ENCODE assay signal across 31 cellular contexts in the genomic region with DNA sequence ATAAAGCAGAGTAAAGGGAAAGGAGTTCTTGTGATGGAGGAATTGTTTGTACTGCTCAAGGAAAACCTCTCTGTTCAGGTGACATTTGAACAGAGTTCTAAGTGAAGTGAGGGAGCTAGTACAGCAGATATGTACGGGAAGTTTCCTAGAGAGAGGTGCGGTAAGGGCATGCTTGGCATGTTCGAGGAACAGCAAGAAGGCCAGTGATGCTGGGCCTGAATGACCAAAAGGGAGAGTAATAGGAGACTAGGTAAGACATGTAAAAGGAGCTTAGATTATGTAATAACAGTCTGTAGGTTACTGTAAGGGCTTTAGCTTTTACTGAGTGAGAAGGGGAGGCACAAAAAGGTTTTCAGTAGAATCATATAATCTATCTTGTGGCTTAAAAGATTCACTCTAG.
"Had no signal": no experiment of that assay in that cellular context is flagged by ENCODE, and none has a peak within 500 bp of the region (broad histone marks: within the 10 kb centered on the region; RNA-seq: fewer than 3 reads in every experiment).

No MANE protein-coding gene starts in this region.

- H3K4me3 Mint-ChIP-seq: natural killer cell; nephron; neural progenitor cell; stimulated activated memory B cell treated with anti-CD40 and anti-IgM and Interleukin-4, amounts not matched to agents 10 μg/mL and 1 μg/mL and 100 μg/mL, for 72 hours; stimulated activated naive CD8-positive, alpha-beta T cell treated with anti-CD3 and anti-CD28 coated beads, Interleukin-15, amount 100 ng/mL, for 72 hours had no signal

- H3K4me1 Mint-ChIP-seq: nephron had no signal

- H3K4me2 ChIP-seq: neural progenitor cell had no signal

- H3K4me1 ChIP-seq: neural progenitor cell, parathyroid adenoma, psoas muscle, sigmoid colon, testis, transverse colon, vagina had no signal

- H3K27ac Mint-ChIP-seq: natural killer cell; nephron; neural progenitor cell; progenitor cell of endocrine pancreas; stimulated activated memory B cell treated with anti-CD40 and anti-IgM and Interleukin-4, amounts not matched to agents 10 μg/mL and 1 μg/mL and 100 μg/mL, for 72 hours; stimulated activated naive CD8-positive, alpha-beta T cell treated with anti-CD3 and anti-CD28 coated beads, Interleukin-15, amount 100 ng/mL, for 72 hours had no signal

- FAIRE-seq: small intestine, urothelium cell line had no signal

- ATAC-seq: natural killer cell; right cardiac atrium; right lobe of liver; stimulated activated memory B cell treated with anti-CD40 and anti-IgM and Interleukin-4, amounts not matched to agents 10 μg/mL and 1 μg/mL and 100 μg/mL, for 72 hours; stimulated activated naive CD8-positive, alpha-beta T cell treated with anti-CD3 and anti-CD28 coated beads, Interleukin-15, amount 100 ng/mL, for 72 hours; stimulated activated naive CD8-positive, alpha-beta T cell treated with anti-CD3 and anti-CD28 coated beads, Interleukin-15, Interleukin-2, amounts not matched to agents 100 U/mL and 50 U/mL, for 24 hours had no signal

- H3K9me3 ChIP-seq: ovary, psoas muscle, right lobe of liver, sigmoid colon, spleen, suprapubic skin, testis, tibial artery, transverse colon, upper lobe of left lung, vagina had no signal

- H3K27me3 ChIP-seq: neural progenitor cell, ovary, right lobe of liver, sigmoid colon, spleen, suprapubic skin, testis, tibial artery, transverse colon, upper lobe of left lung, vagina had no signal

- H3K27me3 Mint-ChIP-seq: progenitor cell of endocrine pancreas; stimulated activated memory B cell treated with anti-CD40 and anti-IgM and Interleukin-4, amounts not matched to agents 10 μg/mL and 1 μg/mL and 100 μg/mL, for 72 hours; stimulated activated naive CD8-positive, alpha-beta T cell treated with anti-CD3 and anti-CD28 coated beads, Interleukin-15, amount 100 ng/mL, for 72 hours had no signal

- H2AFZ ChIP-seq: neural progenitor cell, parathyroid adenoma had no signal

- H3K9me3 Mint-ChIP-seq: natural killer cell; nephron; neural progenitor cell; stimulated activated memory B cell treated with anti-CD40 and anti-IgM and Interleukin-4, amounts not matched to agents 10 μg/mL and 1 μg/mL and 100 μg/mL, for 72 hours; stimulated activated naive CD8-positive, alpha-beta T cell treated with anti-CD3 and anti-CD28 coated beads, Interleukin-15, amount 100 ng/mL, for 72 hours had no signal

- H3K9ac ChIP-seq: neural progenitor cell, parathyroid adenoma had no signal

- H3K4me3 ChIP-seq: neural progenitor cell, ovary, psoas muscle, right lobe of liver, sigmoid colon, spleen, suprapubic skin, testis, tibial artery, transverse colon, upper lobe of left lung, vagina had no signal

- H3K36me3 ChIP-seq: ovary, right lobe of liver, sigmoid colon, suprapubic skin, transverse colon, vagina had no signal

- DNase-seq: natural killer cell; occipital lobe; ovary; posterior cingulate gyrus; psoas muscle; right cardiac atrium; right lobe of liver; sigmoid colon; small intestine; spleen; stimulated activated CD4-positive, alpha-beta T cell treated with anti-CD3 and anti-CD28 coated beads, Interleukin-12 subunit alpha, Interleukin-12 subunit beta, amount 100 ng/mL, for 4 hours; stimulated activated CD4-positive, alpha-beta T cell treated with anti-CD3 and anti-CD28 coated beads, Interleukin-1b, Interleukin-23, amount 100 ng/mL, for 48 hours; stimulated activated CD4-positive, alpha-beta T cell treated with anti-CD3 and anti-CD28 coated beads, Interleukin-4, amount 100 ng/mL, for 1 hour; stimulated activated CD4-positive, alpha-beta T cell treated with anti-CD3 and anti-CD28 coated beads, Interleukin-4, amount 100 ng/mL, for 4 hours; stimulated activated CD8-positive, alpha-beta memory T cell treated with anti-CD3 and anti-CD28 coated beads, Interleukin-4, amount 100 ng/mL, for 48 hours; stimulated activated naive CD4-positive, alpha-beta T cell; stimulated activated naive CD8-positive, alpha-beta T cell treated with anti-CD3 and anti-CD28 coated beads, Interleukin-15, amount 100 ng/mL, for 72 hours; stimulated activated naive CD8-positive, alpha-beta T cell treated with anti-CD3 and anti-CD28 coated beads, Interleukin-15, Interleukin-2, amounts not matched to agents 100 U/mL and 50 U/mL, for 24 hours; substantia nigra; testis; tibial artery; transverse colon; upper lobe of left lung had no signal

- H3K27ac ChIP-seq: neural progenitor cell, ovary, parathyroid adenoma, psoas muscle, right lobe of liver, sigmoid colon, suprapubic skin, testis, tibial artery, transverse colon, upper lobe of left lung, vagina had no signal

- H3K79me2 ChIP-seq: parathyroid adenoma had no signal

- H3K36me3 Mint-ChIP-seq: natural killer cell; stimulated activated memory B cell treated with anti-CD40 and anti-IgM and Interleukin-4, amounts not matched to agents 10 μg/mL and 1 μg/mL and 100 μg/mL, for 72 hours had no signal
